Comparison of ENCODE assay signal across 8 cellular contexts in genomic region chr1:114353233-114353632, GRCh38.
DNase-seq lines count a peak whose midpoint lies in the region; ATAC-seq, FAIRE-seq and TF ChIP-seq lines count a peak whose summit lies in the region.
"Had no signal": no experiment of that assay in that cellular context is flagged by ENCODE, and none has a peak within 500 bp of the region (broad histone marks: within the 10 kb centered on the region; RNA-seq: fewer than 3 reads in every experiment).

No MANE protein-coding gene starts in this region.

- no peaks in the 10 kb centered on the region for H3K27me3 ChIP-seq in body of pancreas
- no peaks in the 10 kb centered on the region for H3K27me3 ChIP-seq in left lung

- H3K9me3 ChIP-seq in body of pancreas (no peaks in the 10 kb centered on the region), left lung (no peaks in the 10 kb centered on the region)

- H3K36me3 ChIP-seq in body of pancreas (replicated peaks in 1 of 2; ENCODE audit: insufficient read depth in 1 of 2, low read depth in 2 of 2) (no peaks in the 10 kb centered on the region), left lung (no peaks in the 10 kb centered on the region)

- ATAC-seq in GM21529 (IDR thresholded peaks at IDR 0.05; ENCODE audit: unreplicated experiment), result peak; percentile 71
- peak; percentile 66 for ATAC-seq in body of pancreas
- peak; percentile 73 for ATAC-seq in left lung
- no peak for ATAC-seq in HG02885 (IDR thresholded peaks at IDR 0.05; ENCODE audit: poor library complexity, unreplicated experiment)
- no peak for ATAC-seq in GM18907 (IDR thresholded peaks at IDR 0.05; ENCODE audit: unreplicated experiment)

- WGBS in body of pancreas, 2 donors, result 23 to 26% methylated on average over 4 of the region's 4 CpGs

- H3K4me1 ChIP-seq in body of pancreas, result no peaks in the 10 kb centered on the region
- H3K4me1 ChIP-seq in left lung, result peaks cover 0 to 5% of the 10 kb centered on the region in 2 donors

- no peak for FAIRE-seq in GM12892 (lab: Jason Lieb, UNC)
- FAIRE-seq: endometrium had no signal

- intact Hi-C loops in body of pancreas (cut with DNase I), result no loop called here
- intact Hi-C loops in left lung (cut with DNase I), result no loop called here

- H3K27ac ChIP-seq in body of pancreas (no peak overlapping the region), left lung (peak overlapping the region in 1 of 2 donors; percentile 18)

- peak; percentile 94 for DNase-seq in NCI-H1694 treated with DMSO at 0.1 percent for 48 hours (lab: John Stamatoyannopoulos, UW)
- DNase-seq in body of pancreas, result peak; percentile 40 to 68 (median 62)
- peak in 1 of 2 donors; percentile 35 for DNase-seq in left lung
- DNase-seq in GM12892 (ENCODE audit: insufficient read length), result no peak

- H3K4me3 ChIP-seq in body of pancreas (no peak overlapping the region), left lung (no peak overlapping the region)

- TF ChIP-seq CTCF in body of pancreas (IDR thresholded peaks at IDR 0.05), result no peak
- no peak for TF ChIP-seq CTCF in left lung (IDR thresholded peaks at IDR 0.05)

- TF ChIP-seq POLR2A in body of pancreas (IDR thresholded peaks at IDR 0.05), result no peak
- TF ChIP-seq POLR2A in GM12892 (IDR thresholded peaks at IDR 0.05; ENCODE audit: low read depth, low read length), result no peak

Comparison
In these comparisons a context has a peak if more than half of its experiments do, and no peak if none do; other contexts are left out.
1. ATAC-seq: peak in GM21529 (single experiment), body of pancreas (single experiment) and left lung (single experiment); none in HG02885 (single experiment) and GM18907 (single experiment).